In the genomic region with DNA sequence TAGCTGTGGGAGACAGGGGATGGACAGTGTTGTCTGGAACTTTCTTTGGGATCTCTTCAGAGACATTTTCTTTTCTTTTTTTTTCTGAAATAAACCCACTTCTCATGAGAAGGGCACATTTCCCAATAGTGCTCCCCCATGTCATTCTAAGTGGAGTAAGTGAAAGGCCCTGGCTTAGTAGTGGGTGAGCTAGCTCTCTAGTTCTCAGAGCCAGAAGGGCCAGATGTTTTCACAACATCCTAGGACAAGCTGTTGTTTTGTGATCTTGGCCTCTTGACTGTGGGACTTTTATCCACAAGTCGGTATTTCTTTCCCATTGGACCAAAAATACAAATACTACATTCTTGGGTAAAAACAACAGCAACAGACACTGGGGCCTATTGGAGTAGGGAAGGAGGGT, we compare ENCODE assay signal across 9 cellular contexts.
"Had no signal": no experiment of that assay in that cellular context is flagged by ENCODE, and none has a peak within 500 bp of the region (broad histone marks: within the 10 kb centered on the region; RNA-seq: fewer than 3 reads in every experiment).

No MANE protein-coding gene starts in this region.

- H3K4me1 ChIP-seq: HAP-1 had no signal

- FAIRE-seq: K562 had no signal

- ATAC-seq: HCT116, K562 had no signal

- DNase-seq: GM23248, GOT3, H7, HFFc6, IMR-90 had no signal

- H3K36me3 ChIP-seq: HAP-1 had no signal

- H3K9me3 ChIP-seq: HAP-1 had no signal

- H3K4me3 ChIP-seq: GM23248, HAP-1, K562 had no signal

- H3K27ac ChIP-seq: GM23248, HL-60 had no signal
